ENCODE assay signal across 20 cellular contexts in the genomic region with DNA sequence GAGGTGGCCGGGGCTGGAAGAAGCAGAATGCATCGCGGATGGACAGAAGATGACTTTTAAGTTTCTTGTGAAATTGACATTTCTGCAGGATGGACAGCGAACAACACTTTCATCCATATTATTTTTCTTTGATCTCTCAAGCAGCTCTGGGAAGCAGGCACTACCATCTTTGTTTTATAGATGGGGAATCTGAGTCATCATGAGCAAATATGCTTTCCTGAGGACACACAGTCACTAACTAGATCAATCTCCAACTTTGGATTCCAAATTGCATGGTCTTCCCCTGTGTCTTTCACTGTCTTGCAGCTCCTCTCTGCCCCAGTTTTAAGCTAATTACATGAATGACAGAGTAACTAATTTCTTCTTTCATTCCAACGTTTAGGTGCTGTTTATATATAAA.
DNase-seq lines count a peak whose midpoint lies in the region; ATAC-seq, FAIRE-seq and TF ChIP-seq lines count a peak whose summit lies in the region.
"Had no signal": no experiment of that assay in that cellular context is flagged by ENCODE, and none has a peak within 500 bp of the region (broad histone marks: within the 10 kb centered on the region; RNA-seq: fewer than 3 reads in every experiment).

No MANE protein-coding gene starts in this region.

- no peak for ATAC-seq in SK-N-SH treated with all-trans-retinoic acid at 6 μM for 48 hours
- ATAC-seq in foreskin keratinocyte = peak; percentile 35
- ATAC-seq in GM19324 (IDR thresholded peaks at IDR 0.05; ENCODE audit: low FRiP score, unreplicated experiment) = no peak
- ATAC-seq: CD8-positive, alpha-beta T cell had no signal

- H3K9me3 ChIP-seq in SK-N-SH = no peaks in the 10 kb centered on the region
- H3K9me3 ChIP-seq: SJSA1 had no signal

- CTCF ChIA-PET in SK-N-SH (lab: Yijun Ruan, JAX) = interaction anchor here (2.2 kb wide), 1 partner anchor 21 kb away, joined by 8 read pairs; no protein-coding TSS in a partner anchor

- no peaks in the 10 kb centered on the region for H3K9me2 ChIP-seq in SK-N-SH

- no peak for FAIRE-seq in RCC 7860 (lab: Jason Lieb, UNC)
- FAIRE-seq: D721Med, HTR-8/SVneo had no signal

- no peak for TF ChIP-seq RAD21 in SK-N-SH (IDR thresholded peaks at IDR 0.05; ENCODE audit: low read length)

- H3K4me1 ChIP-seq in SK-N-SH (ENCODE audit: control insufficient read depth in 1 of 2, insufficient read depth in 2 of 2, low read depth in 1 of 2, low read length in 1 of 2) (no peaks in the 10 kb centered on the region; a peak in 1 of 4 replicates), foreskin keratinocyte (no peaks in the 10 kb centered on the region)
- H3K4me1 ChIP-seq: BLaER1, SJSA1 had no signal

- H3K27me3 ChIP-seq in SK-N-SH (ENCODE audit: insufficient read depth) (no peaks in the 10 kb centered on the region), foreskin keratinocyte (no peaks in the 10 kb centered on the region)
- H3K27me3 ChIP-seq: BLaER1, SJSA1 had no signal

- WGBS in SK-N-SH (ENCODE audit: low lambda C conversion rate) = 87% methylated on average over 5 of the region's 5 CpGs

- H3K27ac ChIP-seq in SK-N-SH (ENCODE audit: low read depth in 2 of 2, low read length in 1 of 2) (no peak overlapping the region), foreskin keratinocyte (no peak overlapping the region)
- H3K27ac ChIP-seq: 22Rv1, BLaER1, RWPE1, SJSA1 had no signal

- no peaks in the 10 kb centered on the region for H4K20me1 ChIP-seq in SK-N-SH (ENCODE audit: insufficient read depth)
- H4K20me1 ChIP-seq: BLaER1 had no signal

- POLR2A ChIA-PET in SK-N-SH (lab: Yijun Ruan, JAX) = no interaction called here

- no peak overlapping the region for H3K4me3 ChIP-seq in SK-N-SH (ENCODE audit: low read depth in 2 of 2, low read length in 1 of 2)
- H3K4me3 ChIP-seq: BLaER1, SJSA1 had no signal

- H3K9ac ChIP-seq in SK-N-SH = no peak overlapping the region
- H3K9ac ChIP-seq: BLaER1 had no signal

- TF ChIP-seq CTCF in SK-N-SH (IDR thresholded peaks at IDR 0.05) (no peak), foreskin keratinocyte (conservative IDR thresholded peaks at IDR 0.05) (no peak)

- H3F3A ChIP-seq in SK-N-SH (replicated peaks; ENCODE audit: insufficient read depth) = no peaks in the 10 kb centered on the region

- DNase-seq in SK-N-SH = no peak
- DNase-seq in RCC 7860 (ENCODE audit: low spot score) = peak; percentile 10
- DNase-seq in foreskin keratinocyte = no peak
- no peak for DNase-seq in NCI-H1694 (lab: John Stamatoyannopoulos, UW)
- DNase-seq in KG1 (lab: John Stamatoyannopoulos, UW) = no peak
- DNase-seq in superior temporal gyrus (ENCODE audit: extremely low spot score) = no peak
- DNase-seq: CD8-positive, alpha-beta T cell; DND-41; NCI-H1930; NCI-H2171; NCI-H446; NCI-H69 had no signal

- TF ChIP-seq EP300 in SK-N-SH (IDR thresholded peaks at IDR 0.05; ENCODE audit: borderline replicate concordance in 1 of 2, low read depth in 1 of 2, low read length in 1 of 2) = no peak

- no peak overlapping the region for H3K4me2 ChIP-seq in SK-N-SH
- H3K4me2 ChIP-seq: BLaER1 had no signal

- H2AFZ ChIP-seq in SK-N-SH (ENCODE audit: low read depth) = no peak overlapping the region

- H3K79me2 ChIP-seq in SK-N-SH (ENCODE audit: insufficient read depth) = no peaks in the 10 kb centered on the region

- H3K36me3 ChIP-seq in SK-N-SH (replicated peaks in 1 of 2; ENCODE audit: control insufficient read depth in 1 of 2, insufficient read depth in 2 of 2, low read length in 1 of 2) = no peaks in the 10 kb centered on the region
- H3K36me3 ChIP-seq: BLaER1, SJSA1 had no signal

TF ChIP-seq in SK-N-SH, 30 proteins besides CTCF, POLR2A, EP300 and RAD21:
- TF ChIP-seq FOSL2 (IDR thresholded peaks at IDR 0.05; ENCODE audit: borderline replicate concordance, low read depth) = peak; percentile 28; the same call in 1 of the 2 replicates
- no peak for TF ChIP-seq TAF1 (IDR thresholded peaks at IDR 0.05; ENCODE audit: borderline replicate concordance, low read depth, low read length)
TF ChIP-seq in SK-N-SH: peak in this region for 1.

TF ChIP-seq in SK-N-SH treated with all-trans-retinoic acid at 6 μM for 48 hours, 23 proteins besides CTCF, POLR2A, EP300 and RAD21:
- TF ChIP-seq CSDC2 (CRISPR knock-in tag; IDR thresholded peaks at IDR 0.05) (no peak), PPARA (CRISPR knock-in tag; IDR thresholded peaks at IDR 0.05; ENCODE audit: borderline replicate concordance) (no peak), TOX (CRISPR knock-in tag; IDR thresholded peaks at IDR 0.05; ENCODE audit: borderline replicate concordance) (no peak), ZNF70 (CRISPR knock-in tag; IDR thresholded peaks at IDR 0.05) (no peak), ZFP30 (CRISPR knock-in tag; IDR thresholded peaks at IDR 0.05) (no peak), GLIS3 (CRISPR knock-in tag; IDR thresholded peaks at IDR 0.05) (no peak), ESRRG (CRISPR knock-in tag; IDR thresholded peaks at IDR 0.05) (no peak), ARNTL (CRISPR knock-in tag; IDR thresholded peaks at IDR 0.05; ENCODE audit: borderline replicate concordance, low read depth) (no peak), TCF4 (CRISPR knock-in tag; IDR thresholded peaks at IDR 0.05; ENCODE audit: borderline replicate concordance) (no peak), ZC3H10 (CRISPR knock-in tag; IDR thresholded peaks at IDR 0.05) (no peak), ISL1 (CRISPR knock-in tag; IDR thresholded peaks at IDR 0.05) (no peak), SNAI2 (CRISPR knock-in tag; IDR thresholded peaks at IDR 0.05) (no peak)
- TF ChIP-seq, protein P1, sequence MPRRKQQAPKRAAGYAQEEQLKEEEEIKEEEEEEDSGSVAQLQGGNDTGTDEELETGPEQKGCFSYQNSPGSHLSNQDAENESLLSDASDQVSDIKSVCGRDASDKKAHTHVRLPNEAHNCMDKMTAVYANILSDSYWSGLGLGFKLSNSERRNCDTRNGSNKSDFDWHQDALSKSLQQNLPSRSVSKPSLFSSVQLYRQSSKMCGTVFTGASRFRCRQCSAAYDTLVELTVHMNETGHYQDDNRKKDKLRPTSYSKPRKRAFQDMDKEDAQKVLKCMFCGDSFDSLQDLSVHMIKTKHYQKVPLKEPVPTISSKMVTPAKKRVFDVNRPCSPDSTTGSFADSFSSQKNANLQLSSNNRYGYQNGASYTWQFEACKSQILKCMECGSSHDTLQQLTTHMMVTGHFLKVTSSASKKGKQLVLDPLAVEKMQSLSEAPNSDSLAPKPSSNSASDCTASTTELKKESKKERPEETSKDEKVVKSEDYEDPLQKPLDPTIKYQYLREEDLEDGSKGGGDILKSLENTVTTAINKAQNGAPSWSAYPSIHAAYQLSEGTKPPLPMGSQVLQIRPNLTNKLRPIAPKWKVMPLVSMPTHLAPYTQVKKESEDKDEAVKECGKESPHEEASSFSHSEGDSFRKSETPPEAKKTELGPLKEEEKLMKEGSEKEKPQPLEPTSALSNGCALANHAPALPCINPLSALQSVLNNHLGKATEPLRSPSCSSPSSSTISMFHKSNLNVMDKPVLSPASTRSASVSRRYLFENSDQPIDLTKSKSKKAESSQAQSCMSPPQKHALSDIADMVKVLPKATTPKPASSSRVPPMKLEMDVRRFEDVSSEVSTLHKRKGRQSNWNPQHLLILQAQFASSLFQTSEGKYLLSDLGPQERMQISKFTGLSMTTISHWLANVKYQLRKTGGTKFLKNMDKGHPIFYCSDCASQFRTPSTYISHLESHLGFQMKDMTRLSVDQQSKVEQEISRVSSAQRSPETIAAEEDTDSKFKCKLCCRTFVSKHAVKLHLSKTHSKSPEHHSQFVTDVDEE (CRISPR knock-in tag; IDR thresholded peaks at IDR 0.05) = no peak
